Comparison of ENCODE assay signal across 29 cellular contexts in genomic region chr3:78644847-78645246, GRCh38.
DNase-seq lines count a peak whose midpoint lies in the region; ATAC-seq, FAIRE-seq and TF ChIP-seq lines count a peak whose summit lies in the region.
"Had no signal": no experiment of that assay in that cellular context is flagged by ENCODE, and none has a peak within 500 bp of the region (broad histone marks: within the 10 kb centered on the region; RNA-seq: fewer than 3 reads in every experiment).

No MANE protein-coding gene starts in this region.

- no peak for FAIRE-seq in H1 (lab: Jason Lieb, UNC)
- FAIRE-seq: astrocyte had no signal

- POLR2A ChIA-PET in H1 (lab: Charles Lee; ENCODE audit: partially characterized antibody), result no interaction called here

- H3K23me2 ChIP-seq in H1 (ENCODE audit: low read depth, low read length), result no peaks in the 10 kb centered on the region

- CTCF ChIA-PET in H1 (lab: Charles Lee; ENCODE audit: partially characterized antibody), result interaction anchor here (0.9 to 4.1 kb wide), 12 partner anchors 12 to 582 kb away, joined by 3 to 30 read pairs (median 4); no protein-coding TSS in a partner anchor

- 87% methylated on average over 1 of the region's 1 CpG; no CpG with 5 or more reads in 1 of the 2 experiments for WGBS in H1 (ENCODE audit: extremely low coverage in 1 of 2, insufficient coverage in 1 of 2, insufficient read length in 1 of 2, insufficient replicate concordance in 2 of 2, low coverage in 1 of 2, low lambda C conversion rate in 2 of 2, missing lambda C conversion rate in 1 of 2), 2 experiments

- no peak overlapping the region for H3K18ac ChIP-seq in H1 (ENCODE audit: extremely low read depth, low read length)

- H3K27ac ChIP-seq in GM23338 (ENCODE audit: low read depth), result no peak overlapping the region
- no peak overlapping the region for H3K27ac ChIP-seq in H1 (ENCODE audit: low read depth, low read length)
- H3K27ac ChIP-seq: heart left ventricle, HL-60, SJSA1, upper lobe of right lung had no signal

- H3F3A ChIP-seq in GM23338 (replicated peaks; ENCODE audit: low read depth), result no peaks in the 10 kb centered on the region

- H3K27ac Mint-ChIP-seq in GM23338, result peak overlapping the region; percentile 70
- H3K27ac Mint-ChIP-seq: activated CD4-positive, alpha-beta memory T cell treated with anti-CD3 and anti-CD28 coated beads, Interleukin-2, amount 10 ng/mL, durations not matched to agents 7 days and 5 days; activated naive CD8-positive, alpha-beta T cell; activated T-helper 2 cell treated with anti-CD3 and anti-CD28 coated beads, Interferon-gamma antibody, Interleukin-2, Interleukin-4, amounts not matched to agents 10 μg/mL and 5 μg/mL and 100 μg/mL, durations not matched to agents 14 hours and 24 hours and 36 hours; memory B cell; stimulated activated memory B cell treated with anti-CD40 and anti-IgM and Interleukin-4, amounts not matched to agents 10 μg/mL and 1 μg/mL and 100 μg/mL, for 72 hours had no signal

- H4K5ac ChIP-seq in H1 (ENCODE audit: insufficient read length, low read depth, low read length), result no peak overlapping the region

- H3K27me3 Mint-ChIP-seq in GM23338 (ENCODE audit: insufficient read depth, low read depth, poor library complexity), result peaks cover 2% of the 10 kb centered on the region
- H3K27me3 Mint-ChIP-seq: activated CD4-positive, alpha-beta memory T cell treated with anti-CD3 and anti-CD28 coated beads, Interleukin-2, amount 10 ng/mL, durations not matched to agents 7 days and 5 days; activated naive CD8-positive, alpha-beta T cell; memory B cell; stimulated activated memory B cell treated with anti-CD40 and anti-IgM and Interleukin-4, amounts not matched to agents 10 μg/mL and 1 μg/mL and 100 μg/mL, for 72 hours had no signal

- no peak overlapping the region for H2BK15ac ChIP-seq in H1 (ENCODE audit: low read length)

- no peaks in the 10 kb centered on the region for H3K36me3 ChIP-seq in GM23338 (ENCODE audit: insufficient read depth)
- no peaks in the 10 kb centered on the region; a peak in 2 of 8 replicates for H3K36me3 ChIP-seq in H1 (ENCODE audit: control insufficient read depth in 2 of 4, insufficient read depth in 4 of 4, low read length in 3 of 4)
- H3K36me3 ChIP-seq: SJSA1, upper lobe of right lung had no signal

- H4K20me1 ChIP-seq in GM23338 (replicated peaks; ENCODE audit: insufficient read depth) (no peaks in the 10 kb centered on the region), H1 (replicated peaks in 1 of 2; ENCODE audit: control insufficient read depth in 1 of 2, insufficient read depth in 2 of 2, low read length in 2 of 2) (no peaks in the 10 kb centered on the region)

- intact Hi-C loops in Right ventricle myocardium superior (cut with DNase I), result loop anchor here (10.0 kb wide), 1 partner anchor 1600 kb away; the partner anchor contains the start of gene ROBO2

- H3K4me3 ChIP-seq in GM23338, result no peak overlapping the region
- H3K4me3 ChIP-seq in H1 (ENCODE audit: extremely low read depth in 1 of 4, insufficient read depth in 2 of 4, low read depth in 3 of 4, low read length in 4 of 4), result no peak overlapping the region
- H3K4me3 ChIP-seq: heart left ventricle, SJSA1, upper lobe of right lung had no signal

- H4K91ac ChIP-seq in H1 (replicated peaks; ENCODE audit: insufficient read length, low read length), result no peak overlapping the region

- DNase-seq in GM23338 (ENCODE audit: low spot score) (no peak), NOMO-1 treated with DMSO at 0.1 percent for 48 hours (lab: John Stamatoyannopoulos, UW; ENCODE audit: unreplicated experiment) (peak; percentile 26), H1 (ENCODE audit: low read depth in 1 of 2, low spot score in 2 of 2) (no peak), kidney tubule cell (ENCODE audit: low spot score) (peak; percentile 34), NCI-H2196 treated with DMSO at 0.1 percent for 48 hours (lab: John Stamatoyannopoulos, UW; ENCODE audit: unreplicated experiment) (no peak), D341Med (ENCODE audit: low spot score) (no peak), Right ventricle myocardium superior (no peak)
- DNase-seq in activated naive CD4-positive, alpha-beta T cell treated with anti-CD3 and anti-CD28 coated beads, Interleukin-2, amount 50 U/mL, for 16 hours, result no peak
- DNase-seq: activated CD4-positive, alpha-beta memory T cell treated with anti-CD3 and anti-CD28 coated beads, Interleukin-2, amount 10 ng/mL, durations not matched to agents 7 days and 5 days; Caco-2; DND-41; GOT3; heart left ventricle; left colon; NCI-H1092 treated with DMSO at 0.1 percent for 48 hours; NCI-H1930; NCI-H526 treated with DMSO at 0.1 percent for 48 hours; stimulated activated CD4-positive, alpha-beta T cell treated with anti-CD3 and anti-CD28 coated beads, Interleukin-4, amount 100 ng/mL, for 4 hours; substantia nigra; T-helper 1 cell; upper lobe of right lung had no signal

- H3K23ac ChIP-seq in H1 (ENCODE audit: insufficient read length), result no peak overlapping the region

- H3K79me1 ChIP-seq in H1 (ENCODE audit: low read depth, low read length), result no peaks in the 10 kb centered on the region

- H3K4me1 ChIP-seq in GM23338 (ENCODE audit: insufficient read depth), result peaks cover 37% of the 10 kb centered on the region
- H3K4me1 ChIP-seq in H1 (replicated peaks in 1 of 4; ENCODE audit: control insufficient read depth in 3 of 4, insufficient read depth in 4 of 4, low read length in 3 of 4), result peaks cover 0 to 10% (median 6%) of the 10 kb centered on the region in 4 experiments; a peak in 4 of 7 replicates
- H3K4me1 ChIP-seq: Caco-2 had no signal

- H2BK5ac ChIP-seq in H1 (ENCODE audit: low read depth, low read length), result no peak overlapping the region

- peaks cover 42% of the 10 kb centered on the region for H3K4me1 Mint-ChIP-seq in GM23338
- H3K4me1 Mint-ChIP-seq: activated CD4-positive, alpha-beta memory T cell treated with anti-CD3 and anti-CD28 coated beads, Interleukin-2, amount 10 ng/mL, durations not matched to agents 7 days and 5 days; memory B cell; stimulated activated memory B cell treated with anti-CD40 and anti-IgM and Interleukin-4, amounts not matched to agents 10 μg/mL and 1 μg/mL and 100 μg/mL, for 72 hours had no signal

- H2BK20ac ChIP-seq in H1 (ENCODE audit: low read length), result peak overlapping the region; percentile 49; the same call in 1 of the 2 replicates

- no peaks in the 10 kb centered on the region; the same call in 2 of the 3 replicates for H3K36me3 Mint-ChIP-seq in GM23338 (ENCODE audit: low read depth)
- H3K36me3 Mint-ChIP-seq: activated naive CD8-positive, alpha-beta T cell; memory B cell; stimulated activated memory B cell treated with anti-CD40 and anti-IgM and Interleukin-4, amounts not matched to agents 10 μg/mL and 1 μg/mL and 100 μg/mL, for 72 hours had no signal

- TF ChIP-seq RAD21 in H1 (IDR thresholded peaks at IDR 0.05 in 1 of 2, conservative IDR thresholded peaks at IDR 0.05 in 1 of 2; ENCODE audit: low read depth in 2 of 2, low read length in 2 of 2), result no peak

- TF ChIP-seq CTCF in GM23338 (conservative IDR thresholded peaks at IDR 0.05; ENCODE audit: low read depth in 2 of 2), result no peak
- no peak for TF ChIP-seq CTCF in H1 (IDR thresholded peaks at IDR 0.05; ENCODE audit: control extremely low read depth in 1 of 3, insufficient read depth in 1 of 3, low read depth in 1 of 3, low read length in 3 of 3)

- H3K79me2 ChIP-seq in GM23338 (replicated peaks; ENCODE audit: insufficient read depth) (no peaks in the 10 kb centered on the region), H1 (ENCODE audit: control insufficient read depth in 1 of 2, insufficient read depth in 2 of 2, low read length in 2 of 2) (no peaks in the 10 kb centered on the region)

- no peaks in the 10 kb centered on the region for H3K9me3 Mint-ChIP-seq in GM23338
- H3K9me3 Mint-ChIP-seq: activated CD4-positive, alpha-beta memory T cell treated with anti-CD3 and anti-CD28 coated beads, Interleukin-2, amount 10 ng/mL, durations not matched to agents 7 days and 5 days; activated T-helper 2 cell treated with anti-CD3 and anti-CD28 coated beads, Interferon-gamma antibody, Interleukin-2, Interleukin-4, amounts not matched to agents 10 μg/mL and 5 μg/mL and 100 μg/mL, durations not matched to agents 14 hours and 24 hours and 36 hours; stimulated activated memory B cell treated with anti-CD40 and anti-IgM and Interleukin-4, amounts not matched to agents 10 μg/mL and 1 μg/mL and 100 μg/mL, for 72 hours had no signal

- H3K9ac ChIP-seq in H1 (replicated peaks in 1 of 4; ENCODE audit: extremely low read depth in 1 of 4, low read depth in 3 of 4, low read length in 3 of 4), result no peak overlapping the region

- H3K4me3 Mint-ChIP-seq in GM23338, result no peak overlapping the region
- H3K4me3 Mint-ChIP-seq: activated CD4-positive, alpha-beta memory T cell treated with anti-CD3 and anti-CD28 coated beads, Interleukin-2, amount 10 ng/mL, durations not matched to agents 7 days and 5 days; activated naive CD8-positive, alpha-beta T cell; memory B cell; stimulated activated memory B cell treated with anti-CD40 and anti-IgM and Interleukin-4, amounts not matched to agents 10 μg/mL and 1 μg/mL and 100 μg/mL, for 72 hours had no signal

- no peak for TF ChIP-seq EP300 in H1 (IDR thresholded peaks at IDR 0.05; ENCODE audit: borderline replicate concordance in 1 of 2, low read depth in 2 of 2, low read length in 2 of 2)

- no peaks in the 10 kb centered on the region for H3K9me2 ChIP-seq in GM23338 (ENCODE audit: insufficient read depth)

- H2AFZ ChIP-seq in GM23338, result no peak overlapping the region
- no peak overlapping the region for H2AFZ ChIP-seq in H1 (ENCODE audit: low read length)

- H3K9me3 ChIP-seq in H1 (ENCODE audit: insufficient read depth in 2 of 2, low read depth in 1 of 2, low read length in 1 of 2), result no peaks in the 10 kb centered on the region
- H3K9me3 ChIP-seq: Caco-2, heart left ventricle, SJSA1, upper lobe of right lung had no signal

- H4K8ac ChIP-seq in H1 (ENCODE audit: extremely low read depth, insufficient read depth, low read length), result no peak overlapping the region

- no peak overlapping the region for H3K56ac ChIP-seq in H1 (replicated peaks; ENCODE audit: insufficient read length, low read depth, low read length)

- no peak for TF ChIP-seq POLR2A in H1 (IDR thresholded peaks at IDR 0.05; ENCODE audit: control extremely low read depth in 1 of 2, low read depth in 2 of 2, low read length in 2 of 2)

- ATAC-seq in GM23338, result no peak
- ATAC-seq in Right ventricle myocardium superior (ENCODE audit: poor library complexity), result no peak
- ATAC-seq: activated CD4-positive, CD25-positive, alpha-beta regulatory T cell treated with anti-CD3 and anti-CD28 coated beads, Interleukin-2, amount 50 U/mL, for 24 hours; heart left ventricle; left colon; stimulated activated memory B cell treated with anti-CD40 and anti-IgM and Interleukin-4, amounts not matched to agents 10 μg/mL and 1 μg/mL and 100 μg/mL, for 72 hours had no signal

- no peaks in the 10 kb centered on the region for H3K27me3 ChIP-seq in GM23338 (ENCODE audit: insufficient read depth)
- no peaks in the 10 kb centered on the region for H3K27me3 ChIP-seq in H1 (replicated peaks in 1 of 4; ENCODE audit: control insufficient read depth in 3 of 4, extremely low read depth in 1 of 4, insufficient read depth in 3 of 4, low read length in 3 of 4)
- H3K27me3 ChIP-seq: heart left ventricle, SJSA1, upper lobe of right lung had no signal

- H3K4ac ChIP-seq in H1 (replicated peaks; ENCODE audit: insufficient read length, low read depth, low read length), result peak overlapping the region; percentile 3

- no peak overlapping the region for H2BK120ac ChIP-seq in H1 (replicated peaks; ENCODE audit: low read depth, low read length)

- no peak overlapping the region for H3K14ac ChIP-seq in H1 (ENCODE audit: insufficient read length)

- no peak overlapping the region for H2AK5ac ChIP-seq in H1 (ENCODE audit: low read depth, low read length)

- H2BK12ac ChIP-seq in H1 (ENCODE audit: low read depth, low read length), result no peak overlapping the region

- no peak overlapping the region for H3K4me2 ChIP-seq in GM23338
- no peak overlapping the region for H3K4me2 ChIP-seq in H1 (ENCODE audit: insufficient read depth in 1 of 2, low read depth in 2 of 2, low read length in 2 of 2)

Comparison
In these comparisons a context has a peak if more than half of its experiments do, and no peak if none do; other contexts are left out.
1. DNase-seq: peak in NOMO-1 treated with DMSO at 0.1 percent for 48 hours (single experiment) and kidney tubule cell (single experiment); none in GM23338 (single experiment), H1 (0 of 2), activated naive CD4-positive, alpha-beta T cell treated with anti-CD3 and anti-CD28 coated beads, Interleukin-2, amount 50 U/mL, for 16 hours (single experiment), NCI-H2196 treated with DMSO at 0.1 percent for 48 hours (single experiment), D341Med (single experiment) and Right ventricle myocardium superior (single experiment).